9 cellular contexts compared by ENCODE assay signal in the genomic region with DNA sequence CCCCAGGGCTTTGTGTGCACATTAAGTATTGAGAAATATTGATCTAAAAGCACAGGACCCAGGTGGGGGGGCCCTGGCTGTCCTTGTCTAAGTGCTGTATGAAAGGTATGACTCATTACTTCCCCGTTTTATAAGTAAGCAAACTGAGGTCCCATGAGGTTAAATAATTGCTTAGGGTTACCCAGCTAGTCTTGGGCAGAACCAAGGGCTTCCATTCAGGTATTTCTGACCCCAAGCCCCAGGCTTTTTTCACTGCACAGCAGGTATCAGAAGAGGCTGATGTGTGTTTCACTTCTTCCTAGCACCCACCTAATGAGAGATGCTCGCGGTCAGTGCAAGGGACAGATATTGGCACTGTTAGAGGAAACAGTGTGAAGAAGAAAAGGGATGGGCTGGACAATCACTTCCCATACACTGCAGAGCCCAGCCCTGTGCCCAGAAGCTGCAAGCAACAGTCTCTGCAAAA. TPM values are rescaled to one million over a fixed set of nuclear protein-coding genes. Genes with fewer than 3 reads are reported as not detected.
A peak's percentile ranks its signal among the peaks of the same experiment; 100 is the strongest.
DNase-seq lines count a peak whose midpoint lies in the region; ATAC-seq and TF ChIP-seq lines count a peak whose summit lies in the region.
"Had no signal": no experiment of that assay in that cellular context is flagged by ENCODE, and none has a peak within 500 bp of the region (broad histone marks: within the 10 kb centered on the region; RNA-seq: fewer than 3 reads in every experiment).

No MANE protein-coding gene starts in this region.

- H3K27me3 ChIP-seq in adrenal gland: no peaks in the 10 kb centered on the region
- H3K27me3 ChIP-seq: cardiac muscle cell had no signal

- H3K4me1 ChIP-seq in adrenal gland (replicated peaks in 1 of 2): no peaks in the 10 kb centered on the region

- H3K4me3 ChIP-seq in epithelial cell of esophagus (ENCODE audit: low read length): no peak overlapping the region
- no peak overlapping the region for H3K4me3 ChIP-seq in adrenal gland
- H3K4me3 ChIP-seq: cardiac muscle cell had no signal

- intact Hi-C loops in adrenal gland (cut with DNase I): no loop called here

- H3K9me3 ChIP-seq in adrenal gland (replicated peaks in 1 of 3): no peaks in the 10 kb centered on the region

- TF ChIP-seq POLR2A in adrenal gland (IDR thresholded peaks at IDR 0.05): no peak

- no peaks in the 10 kb centered on the region for H3K36me3 ChIP-seq in adrenal gland (replicated peaks in 1 of 2)
- H3K36me3 ChIP-seq: cardiac muscle cell had no signal

- ATAC-seq in GM18499 (IDR thresholded peaks at IDR 0.05; ENCODE audit: insufficient read depth, unreplicated experiment): peak; percentile 37
- peak; percentile 55 for ATAC-seq in HG02610 (IDR thresholded peaks at IDR 0.05; ENCODE audit: unreplicated experiment)

- no peak for TF ChIP-seq CTCF in epithelial cell of esophagus (IDR thresholded peaks at IDR 0.05; ENCODE audit: insufficient read depth, low read depth, low read length, missing control alignments)
- TF ChIP-seq CTCF in adrenal gland (IDR thresholded peaks at IDR 0.05): no peak

- 47 to 60% (median 54%) methylated on average over 3 of the region's 3 CpGs for WGBS in adrenal gland, 4 donors

- H3K27ac ChIP-seq in adrenal gland: peak overlapping the region in 2 of 5 donors; percentile 39 to 78
- H3K27ac ChIP-seq: cardiac muscle cell had no signal

- DNase-seq in SIG-M5 treated with dmso at 0.1 percent for 504 hours (lab: John Stamatoyannopoulos, UW; ENCODE audit: unreplicated experiment) (peak; percentile 45), epithelial cell of esophagus (ENCODE audit: low read depth) (peak; percentile 31), adrenal gland (no peak), NCI-H2081 treated with DMSO at 0.1 percent for 48 hours (lab: John Stamatoyannopoulos, UW) (no peak), KG1 (lab: John Stamatoyannopoulos, UW) (no peak)
- DNase-seq in stimulated activated CD4-positive, alpha-beta T cell treated with anti-CD3 and anti-CD28 coated beads, Interleukin-4, amount 100 ng/mL, for 4 hours: peak; percentile 35 to 54

RNA-seq across cellular contexts. Expression of a gene that starts 4.7 kb away (rescaled TPM):
- total RNA-seq in adrenal gland: 10 to 100 TPM in 3 of 8 donors, 1 to 10 TPM in 5; 3.4 to 28.4 (median 5.9) TPM
- 1 to 10 TPM; 1.9 to 3.8 (median 3.7) TPM for polyA plus RNA-seq in adrenal gland

Comparison
In these comparisons a context has a peak if more than half of its experiments do, and no peak if none do; other contexts are left out.
1. DNase-seq: peak in SIG-M5 treated with dmso at 0.1 percent for 504 hours (single experiment), epithelial cell of esophagus (single experiment) and stimulated activated CD4-positive, alpha-beta T cell treated with anti-CD3 and anti-CD28 coated beads, Interleukin-4, amount 100 ng/mL, for 4 hours (2 of 2); none in adrenal gland (0 of 7), NCI-H2081 treated with DMSO at 0.1 percent for 48 hours (single experiment) and KG1 (single experiment).